ENCODE assay signal across 8 cellular contexts in the genomic region with DNA sequence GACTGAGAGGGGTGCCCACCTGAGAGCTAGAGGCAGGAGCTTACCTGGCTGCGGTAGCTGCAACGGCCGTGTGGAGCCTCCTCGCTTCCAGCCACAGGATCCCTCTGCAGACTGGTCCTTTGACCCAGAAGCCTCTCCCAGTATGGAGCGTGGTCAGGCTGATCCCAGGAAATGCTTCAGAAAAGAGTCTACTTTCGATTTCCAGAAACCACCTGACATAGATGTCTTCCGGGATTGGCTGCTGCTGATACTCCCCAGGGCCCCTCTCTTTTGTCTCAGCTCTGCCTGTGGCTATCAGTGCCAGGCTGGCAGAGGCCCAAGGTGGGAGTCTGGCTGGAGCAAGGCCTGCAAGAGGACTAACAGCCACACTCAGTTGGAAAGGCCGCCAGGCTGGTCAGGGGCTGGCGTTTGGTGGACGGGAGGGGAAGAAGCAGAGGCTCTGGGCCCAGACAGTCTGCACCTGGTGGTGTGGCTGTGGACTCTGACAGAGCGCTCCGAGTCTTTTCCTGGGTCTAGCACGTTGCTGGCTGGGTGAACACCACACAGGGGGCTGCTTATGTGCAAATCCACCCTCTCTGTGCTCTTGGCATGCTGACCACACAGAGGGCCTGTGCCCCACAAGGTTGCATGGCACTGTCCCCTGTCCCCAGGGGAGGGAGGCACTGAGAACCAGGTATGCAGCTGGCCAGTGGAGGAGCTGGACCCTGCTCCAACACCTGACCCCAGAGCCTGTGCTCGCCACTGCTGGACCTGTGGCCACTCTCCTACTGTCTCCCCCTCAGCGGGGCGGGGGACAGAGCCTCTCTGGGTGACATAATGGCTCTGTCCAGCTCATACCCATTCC. TPM values are rescaled to one million over a fixed set of nuclear protein-coding genes. Genes with fewer than 3 reads are reported as not detected.
DNase-seq lines count a peak whose midpoint lies in the region; ATAC-seq lines count a peak whose summit lies in the region.

A gene with protein sequence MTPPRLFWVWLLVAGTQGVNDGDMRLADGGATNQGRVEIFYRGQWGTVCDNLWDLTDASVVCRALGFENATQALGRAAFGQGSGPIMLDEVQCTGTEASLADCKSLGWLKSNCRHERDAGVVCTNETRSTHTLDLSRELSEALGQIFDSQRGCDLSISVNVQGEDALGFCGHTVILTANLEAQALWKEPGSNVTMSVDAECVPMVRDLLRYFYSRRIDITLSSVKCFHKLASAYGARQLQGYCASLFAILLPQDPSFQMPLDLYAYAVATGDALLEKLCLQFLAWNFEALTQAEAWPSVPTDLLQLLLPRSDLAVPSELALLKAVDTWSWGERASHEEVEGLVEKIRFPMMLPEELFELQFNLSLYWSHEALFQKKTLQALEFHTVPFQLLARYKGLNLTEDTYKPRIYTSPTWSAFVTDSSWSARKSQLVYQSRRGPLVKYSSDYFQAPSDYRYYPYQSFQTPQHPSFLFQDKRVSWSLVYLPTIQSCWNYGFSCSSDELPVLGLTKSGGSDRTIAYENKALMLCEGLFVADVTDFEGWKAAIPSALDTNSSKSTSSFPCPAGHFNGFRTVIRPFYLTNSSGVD (minus strand): TSS at position 144 of the 844 bp plus-strand sequence. CDS start 2,732 bp downstream, outside the sequence.

- ATAC-seq in activated CD8-positive, alpha-beta memory T cell treated with anti-CD3 and anti-CD28 coated beads, Interleukin-2, amount 10 ng/mL, durations not matched to agents 7 days and 5 days = peak; percentile 84
- peak; percentile 56 for ATAC-seq in activated naive CD8-positive, alpha-beta T cell treated with anti-CD3 and anti-CD28 coated beads, Interleukin-2, amount 50 U/mL, for 24 hours
- ATAC-seq in GM18519 (IDR thresholded peaks at IDR 0.05; ENCODE audit: low FRiP score, unreplicated experiment) (no peak), HG03520 (IDR thresholded peaks at IDR 0.05; ENCODE audit: unreplicated experiment) (no peak)

- no peaks in the 10 kb centered on the region for H3K36me3 Mint-ChIP-seq in activated CD8-positive, alpha-beta memory T cell treated with anti-CD3 and anti-CD28 coated beads, Interleukin-2, amount 10 ng/mL, durations not matched to agents 7 days and 5 days
- H3K36me3 Mint-ChIP-seq in activated naive CD8-positive, alpha-beta T cell treated with anti-CD3 and anti-CD28 coated beads, Interleukin-2, amount 50 U/mL, for 24 hours (ENCODE audit: low read depth) = no peaks in the 10 kb centered on the region

- peak; percentile 60 for DNase-seq in activated CD8-positive, alpha-beta memory T cell treated with anti-CD3 and anti-CD28 coated beads, Interleukin-2, amount 10 ng/mL, durations not matched to agents 7 days and 5 days
- no peak for DNase-seq in activated CD8-positive, alpha-beta memory T cell treated with anti-CD3 and anti-CD28 coated beads, Interleukin-2, amount 50 U/mL, for 48 hours
- DNase-seq in NCI-H526 treated with DMSO at 0.1 percent for 48 hours (lab: John Stamatoyannopoulos, UW) = peak; percentile 91
- DNase-seq in activated naive CD8-positive, alpha-beta T cell treated with anti-CD3 and anti-CD28 coated beads, Interleukin-2, amount 50 U/mL, for 24 hours = peak; percentile 28
- DNase-seq in globus pallidus (ENCODE audit: low spot score) = peak; percentile 89
- peak; percentile 62 for DNase-seq in occipital lobe (lab: John Stamatoyannopoulos, UW)

- H3K4me3 Mint-ChIP-seq in activated CD8-positive, alpha-beta memory T cell treated with anti-CD3 and anti-CD28 coated beads, Interleukin-2, amount 10 ng/mL, durations not matched to agents 7 days and 5 days = peak within 1 kb of the TSS; percentile 74
- peak within 1 kb of the TSS; percentile 72 for H3K4me3 Mint-ChIP-seq in activated naive CD8-positive, alpha-beta T cell treated with anti-CD3 and anti-CD28 coated beads, Interleukin-2, amount 50 U/mL, for 24 hours

- no peaks in the 10 kb centered on the region for H3K27me3 Mint-ChIP-seq in activated CD8-positive, alpha-beta memory T cell treated with anti-CD3 and anti-CD28 coated beads, Interleukin-2, amount 10 ng/mL, durations not matched to agents 7 days and 5 days
- H3K27me3 Mint-ChIP-seq in activated naive CD8-positive, alpha-beta T cell treated with anti-CD3 and anti-CD28 coated beads, Interleukin-2, amount 50 U/mL, for 24 hours = no peaks in the 10 kb centered on the region

- CTCF ChIA-PET in activated CD8-positive, alpha-beta memory T cell treated with anti-CD3 and anti-CD28 coated beads, Interleukin-2, amount 10 ng/mL, durations not matched to agents 7 days and 5 days (lab: Charles Lee) = interaction anchor here (0.7 to 3.8 kb wide), 5 partner anchors 9 to 412 kb away, joined by 3 to 31 read pairs (median 5); no protein-coding TSS in a partner anchor

- peak within 1 kb of the TSS; percentile 75 for H3K27ac Mint-ChIP-seq in activated CD8-positive, alpha-beta memory T cell treated with anti-CD3 and anti-CD28 coated beads, Interleukin-2, amount 10 ng/mL, durations not matched to agents 7 days and 5 days
- H3K27ac Mint-ChIP-seq in activated naive CD8-positive, alpha-beta T cell treated with anti-CD3 and anti-CD28 coated beads, Interleukin-2, amount 50 U/mL, for 24 hours = peak within 1 kb of the TSS; percentile 54

- H3K9me3 Mint-ChIP-seq in activated CD8-positive, alpha-beta memory T cell treated with anti-CD3 and anti-CD28 coated beads, Interleukin-2, amount 10 ng/mL, durations not matched to agents 7 days and 5 days (ENCODE audit: low read depth) = no peaks in the 10 kb centered on the region
- no peaks in the 10 kb centered on the region for H3K9me3 Mint-ChIP-seq in activated naive CD8-positive, alpha-beta T cell treated with anti-CD3 and anti-CD28 coated beads, Interleukin-2, amount 50 U/mL, for 24 hours

- H3K4me1 Mint-ChIP-seq in activated CD8-positive, alpha-beta memory T cell treated with anti-CD3 and anti-CD28 coated beads, Interleukin-2, amount 10 ng/mL, durations not matched to agents 7 days and 5 days = peaks cover 17% of the 10 kb centered on the region
- H3K4me1 Mint-ChIP-seq in activated naive CD8-positive, alpha-beta T cell treated with anti-CD3 and anti-CD28 coated beads, Interleukin-2, amount 50 U/mL, for 24 hours = peaks cover 13% of the 10 kb centered on the region

RNA-seq across cellular contexts. Expression of the gene that starts here (rescaled TPM):
- 100 to 1,000 TPM in 1 of 2 experiments, 10 to 100 TPM in 1; 75.7 to 162 TPM for total RNA-seq in activated CD8-positive, alpha-beta memory T cell treated with anti-CD3 and anti-CD28 coated beads, Interleukin-2, amount 10 ng/mL, durations not matched to agents 7 days and 5 days
- total RNA-seq in occipital lobe = 24.2 TPM

Comparison
In these comparisons a context has a peak if more than half of its experiments do, and no peak if none do; other contexts are left out.
1. ATAC-seq: peak in activated CD8-positive, alpha-beta memory T cell treated with anti-CD3 and anti-CD28 coated beads, Interleukin-2, amount 10 ng/mL, durations not matched to agents 7 days and 5 days (single experiment) and activated naive CD8-positive, alpha-beta T cell treated with anti-CD3 and anti-CD28 coated beads, Interleukin-2, amount 50 U/mL, for 24 hours (single experiment); none in GM18519 (single experiment) and HG03520 (single experiment).